ENCODE assay signal across 15 cellular contexts in genomic region chr18:58580623-58581022, GRCh38. TPM values are rescaled to one million over a fixed set of nuclear protein-coding genes. Genes with fewer than 3 reads are reported as not detected.
DNase-seq lines count a peak whose midpoint lies in the region; ATAC-seq and TF ChIP-seq lines count a peak whose summit lies in the region.
"Had no signal": no experiment of that assay in that cellular context is flagged by ENCODE, and none has a peak within 500 bp of the region (broad histone marks: within the 10 kb centered on the region; RNA-seq: fewer than 3 reads in every experiment).

No MANE protein-coding gene starts in this region.

- no peak overlapping the region for H2BK12ac ChIP-seq in mesenchymal stem cell (ENCODE audit: low read length in 2 of 2)

- H4K91ac ChIP-seq in IMR-90 (ENCODE audit: insufficient read depth, low read depth, low read length) (peak overlapping the region; percentile 97), mesenchymal stem cell (ENCODE audit: low read length) (no peak overlapping the region)

- POLR2A ChIA-PET in IMR-90 (lab: Charles Lee; ENCODE audit: unreplicated experiment) = no interaction called here

- H3K56ac ChIP-seq in IMR-90 (ENCODE audit: extremely low read depth, insufficient read depth, low read length) = peak overlapping the region; percentile 99; the same call in 1 of the 2 replicates

- no peak for TF ChIP-seq EP300 in upper lobe of left lung (IDR thresholded peaks at IDR 0.05)

- no peak for DNase-seq in BE2C
- peak; percentile 60 for DNase-seq in IMR-90
- DNase-seq in cardiac fibroblast (ENCODE audit: low read depth in 2 of 2) = peak; percentile 42 to 74
- peak; percentile 86 for DNase-seq in mesenchymal stem cell
- no peak for DNase-seq in activated naive CD4-positive, alpha-beta T cell (lab: John Stamatoyannopoulos, UW)
- no peak for DNase-seq in upper lobe of left lung
- DNase-seq in tibial artery = no peak
- DNase-seq: activated B cell treated with CpG ODN at 0.5 μM for 24 hours; COR-L47; NCI-H345; nephron progenitor cell; SHP77 treated with DMSO at 0.1 percent for 48 hours; stimulated activated CD4-positive, alpha-beta T cell treated with anti-CD3 and anti-CD28 coated beads, Interleukin-12 subunit alpha, Interleukin-12 subunit beta, amount 100 ng/mL, for 4 hours had no signal

- TF ChIP-seq CTCF in BE2C (IDR thresholded peaks at IDR 0.05; ENCODE audit: low read depth, low read length) = 0 out of 2 replicates have a peak, but pooled peaks have one; percentile 14
- TF ChIP-seq CTCF in IMR-90 (conservative IDR thresholded peaks at IDR 0.05; ENCODE audit: low read depth, low read length) = 0 out of 2 replicates have a peak, but pooled peaks have one; percentile 8
- no peak for TF ChIP-seq CTCF in cardiac fibroblast (IDR thresholded peaks at IDR 0.05; ENCODE audit: low read depth, low read length)
- TF ChIP-seq CTCF in upper lobe of left lung (IDR thresholded peaks at IDR 0.05) = no peak
- no peak for TF ChIP-seq CTCF in tibial artery (IDR thresholded peaks at IDR 0.05)

- H3K4me2 ChIP-seq in IMR-90 (ENCODE audit: low read depth, low read length) (peak overlapping the region; percentile 41; the same call in 1 of the 2 replicates), mesenchymal stem cell (ENCODE audit: low read length, poor library complexity, severe bottlenecking) (no peak overlapping the region)

- no peaks in the 10 kb centered on the region for H3K36me3 ChIP-seq in BE2C
- H3K36me3 ChIP-seq in IMR-90 (ENCODE audit: control insufficient read depth, insufficient read depth, low read length) = no peaks in the 10 kb centered on the region; the same call in 1 of the 2 replicates
- H3K36me3 ChIP-seq in mesenchymal stem cell (ENCODE audit: control insufficient read depth in 1 of 2, insufficient read depth in 2 of 2, low read depth in 1 of 2, low read length in 2 of 2) = no peaks in the 10 kb centered on the region
- H3K36me3 ChIP-seq in upper lobe of left lung = no peaks in the 10 kb centered on the region
- no peaks in the 10 kb centered on the region for H3K36me3 ChIP-seq in tibial artery

- TF ChIP-seq RAD21 in IMR-90 (IDR thresholded peaks at IDR 0.05; ENCODE audit: low read length) = no peak

- H4K8ac ChIP-seq in IMR-90 (ENCODE audit: low read depth in 2 of 2, low read length in 2 of 2) = peak overlapping the region; percentile 69 to 96
- H4K8ac ChIP-seq in mesenchymal stem cell (ENCODE audit: low read length) = no peak overlapping the region

- WGBS in IMR-90 (ENCODE audit: extremely low coverage in 2 of 2, insufficient read length in 1 of 2), 2 experiments = no CpG with 5 or more reads among the region's 2 CpGs
- WGBS in mesenchymal stem cell = 86% methylated on average over 2 of the region's 2 CpGs
- 60 to 85% methylated on average over 1 to 2 of the region's 2 CpGs for WGBS in upper lobe of left lung, 2 donors

- H2BK20ac ChIP-seq in IMR-90 (ENCODE audit: low read depth, low read length) = peak overlapping the region; percentile 91

- H2AK9ac ChIP-seq in IMR-90 (replicated peaks; ENCODE audit: low read depth, low read length, poor library complexity) = no peak overlapping the region

- H3K27ac ChIP-seq in IMR-90 (ENCODE audit: insufficient read depth, low read length) (peak overlapping the region; percentile 99; the same call in 1 of the 2 replicates), mesenchymal stem cell (ENCODE audit: low read length, poor library complexity, severe bottlenecking) (peak overlapping the region; percentile 96), upper lobe of left lung (no peak overlapping the region), tibial artery (no peak overlapping the region)

- in situ Hi-C loops in IMR-90 (cut with MboI; ENCODE audit: low sequenced_read_pairs) = loop anchor here (5.0 kb wide), 1 partner anchor 92 kb away; the partner anchor contains the start of gene MALT1

- peak overlapping the region; percentile 80 for H4K5ac ChIP-seq in IMR-90 (ENCODE audit: low read depth, low read length)

- 0 out of 2 replicates have a peak overlapping the region, but pooled peaks have one; percentile 5 for H3K9ac ChIP-seq in IMR-90 (ENCODE audit: low read depth, low read length)
- H3K9ac ChIP-seq in mesenchymal stem cell (ENCODE audit: low read length) = peak overlapping the region; percentile 45

- peak overlapping the region; percentile 97 for H2BK5ac ChIP-seq in IMR-90 (ENCODE audit: low read depth, low read length, poor library complexity, severe bottlenecking)
- H2BK5ac ChIP-seq in mesenchymal stem cell (ENCODE audit: low read depth, low read length, poor library complexity, severe bottlenecking) = no peak overlapping the region

- H2BK120ac ChIP-seq in IMR-90 (ENCODE audit: low read depth, low read length) (peak overlapping the region; percentile 96), mesenchymal stem cell (ENCODE audit: low read depth, low read length) (no peak overlapping the region)

- peak overlapping the region; percentile 99 for H3K23ac ChIP-seq in IMR-90 (ENCODE audit: low read depth, low read length)
- no peak overlapping the region for H3K23ac ChIP-seq in mesenchymal stem cell (ENCODE audit: low read length in 2 of 2)

- CTCF ChIA-PET in IMR-90 (lab: Yijun Ruan, JAX) = no interaction called here

- H2AK5ac ChIP-seq in IMR-90 (ENCODE audit: low read depth, low read length) = peak overlapping the region; percentile 96
- H2AK5ac ChIP-seq in mesenchymal stem cell (ENCODE audit: low read length, severe bottlenecking) = peak overlapping the region; percentile 76

- H3K27me3 ChIP-seq in BE2C (no peaks in the 10 kb centered on the region), IMR-90 (ENCODE audit: control insufficient read depth, insufficient read depth, low read length) (no peaks in the 10 kb centered on the region), mesenchymal stem cell (ENCODE audit: control insufficient read depth in 1 of 2, insufficient read depth in 1 of 2, low read length in 2 of 2) (no peaks in the 10 kb centered on the region), upper lobe of left lung (no peaks in the 10 kb centered on the region), tibial artery (no peaks in the 10 kb centered on the region)

- peaks cover 5 to 33% of the 10 kb centered on the region in 2 experiments; a peak in 3 of 4 replicates for H3K79me1 ChIP-seq in IMR-90 (ENCODE audit: low read depth in 1 of 2, low read length in 2 of 2)
- no peaks in the 10 kb centered on the region for H3K79me1 ChIP-seq in mesenchymal stem cell (replicated peaks; ENCODE audit: low read length, poor library complexity, severe bottlenecking)

- dilution Hi-C loops in IMR-90 (cut with HindIII; ENCODE audit: low sequenced_read_pairs, unreplicated experiment) = no loop called here

- H3K4me1 ChIP-seq in BE2C (peaks cover 4% of the 10 kb centered on the region), IMR-90 (ENCODE audit: control insufficient read depth, insufficient read depth, low read length) (peaks cover 26% of the 10 kb centered on the region), mesenchymal stem cell (ENCODE audit: control insufficient read depth, insufficient read depth, low read depth, low read length) (peaks cover 6% of the 10 kb centered on the region), upper lobe of left lung (no peaks in the 10 kb centered on the region), tibial artery (no peaks in the 10 kb centered on the region)

- intact Hi-C loops in IMR-90 (cut with micrococcal nuclease) = loop anchor here (1.0 kb wide), 1 partner anchor 91 kb away; the partner anchor contains the start of gene MALT1
- intact Hi-C loops in tibial artery (cut with DNase I; ENCODE audit: low total_unique reads) = no loop called here

- H3K9me3 ChIP-seq in BE2C (no peaks in the 10 kb centered on the region), IMR-90 (ENCODE audit: control insufficient read depth, insufficient read depth, low read length) (no peaks in the 10 kb centered on the region), mesenchymal stem cell (ENCODE audit: control insufficient read depth, low read length) (no peaks in the 10 kb centered on the region), upper lobe of left lung (no peaks in the 10 kb centered on the region), tibial artery (no peaks in the 10 kb centered on the region)

- H2AFZ ChIP-seq in IMR-90 (replicated peaks; ENCODE audit: low read length, poor library complexity) = no peak overlapping the region
- no peak overlapping the region for H2AFZ ChIP-seq in mesenchymal stem cell (ENCODE audit: low read depth, low read length)

- H3K14ac ChIP-seq in IMR-90 (replicated peaks; ENCODE audit: low read depth, low read length) (peak overlapping the region; percentile 98), mesenchymal stem cell (ENCODE audit: low read length in 2 of 2) (no peak overlapping the region)

- no peak for TF ChIP-seq POLR2A in IMR-90 (IDR thresholded peaks at IDR 0.05; ENCODE audit: low read depth, low read length)
- TF ChIP-seq POLR2A in upper lobe of left lung (IDR thresholded peaks at IDR 0.05) = no peak

- peak overlapping the region; percentile 96; the same call in 2 of the 3 replicates for H2BK15ac ChIP-seq in IMR-90 (ENCODE audit: low read depth, low read length)
- H2BK15ac ChIP-seq in mesenchymal stem cell (ENCODE audit: low read depth, poor library complexity, severe bottlenecking) = no peak overlapping the region

- H3K18ac ChIP-seq in IMR-90 (ENCODE audit: low read depth, low read length) (peak overlapping the region; percentile 92), mesenchymal stem cell (ENCODE audit: low read depth in 1 of 2, low read length in 2 of 2) (no peak overlapping the region)

- no TSS peak for BruUV-seq in IMR-90 (replicated peaks; lab: Mats Ljungman, UMichigan)

- H3K9me1 ChIP-seq in IMR-90 (ENCODE audit: insufficient read depth, low read length) = peaks cover 12% of the 10 kb centered on the region

- H3K4ac ChIP-seq in IMR-90 (ENCODE audit: low read depth, low read length) (peak overlapping the region; percentile 97), mesenchymal stem cell (ENCODE audit: low read depth in 1 of 2, low read length in 2 of 2) (no peak overlapping the region)

- ATAC-seq in IMR-90 (ENCODE audit: low read depth) = peak; percentile 7
- ATAC-seq in HG03457 (IDR thresholded peaks at IDR 0.05; ENCODE audit: unreplicated experiment) = no peak
- ATAC-seq in upper lobe of left lung (ENCODE audit: low FRiP score in 2 of 2) = no peak
- ATAC-seq: activated T-helper 17 cell treated with anti-CD3 and anti-CD28 coated beads, Interleukin-2, amount 50 U/mL, for 72 hours had no signal

- peaks cover 3% of the 10 kb centered on the region; the same call in 1 of the 2 replicates for H4K20me1 ChIP-seq in IMR-90 (ENCODE audit: insufficient read depth, low read length)

- H3K4me3 ChIP-seq in BE2C (ENCODE audit: low read depth, low read length) = no peak overlapping the region
- no peak overlapping the region for H3K4me3 ChIP-seq in IMR-90 (ENCODE audit: insufficient read depth, low read depth, low read length)
- no peak overlapping the region for H3K4me3 ChIP-seq in cardiac fibroblast (replicated peaks in 1 of 2; ENCODE audit: low read depth in 2 of 2, low read length in 2 of 2)
- H3K4me3 ChIP-seq in mesenchymal stem cell (ENCODE audit: insufficient read depth in 1 of 2, low read depth in 1 of 2, low read length in 2 of 2) = no peak overlapping the region
- H3K4me3 ChIP-seq in upper lobe of left lung = no peak overlapping the region
- H3K4me3 ChIP-seq in tibial artery = no peak overlapping the region

RNA-seq across cellular contexts. Expression of gene ALPK2, which starts 48.3 kb away (rescaled TPM):
- not detected for polyA plus RNA-seq in BE2C (2012; ENCODE audit: insufficient read depth, insufficient read length, low read depth)
- 81.7 and 89.1 TPM in 2 replicates for total RNA-seq in IMR-90 (2012; rRNA removed)
- 28.0 and 33.7 TPM in 2 replicates for polyA plus RNA-seq in IMR-90 (2012; rRNA removed)
- polyA plus RNA-seq in IMR-90 (2012; cell fraction: cytosol; rRNA removed) = 4.9 and 5.7 TPM in 2 replicates
- 29.8 and 206 TPM in 2 replicates for polyA plus RNA-seq in IMR-90 (2012; cell fraction: nucleus; rRNA removed; ENCODE audit: low replicate concordance)
- polyA plus RNA-seq in mesenchymal stem cell (2013, experiment 1 of 2) = 7.2 TPM
- 7.0 TPM for polyA plus RNA-seq in mesenchymal stem cell (2013, experiment 2 of 2)
- 1 to 10 TPM in 2 of 6 donors, under 1 TPM in 3, not detected in 1; 0.07 to 1.7 (median 0.34) TPM for total RNA-seq in upper lobe of left lung

Comparison
In these comparisons a context has a peak if more than half of its experiments do, and no peak if none do; other contexts are left out.
1. DNase-seq: peak in IMR-90 (single experiment), cardiac fibroblast (2 of 2) and mesenchymal stem cell (single experiment); none in BE2C (single experiment), activated naive CD4-positive, alpha-beta T cell (0 of 4), upper lobe of left lung (0 of 2) and tibial artery (0 of 2).
2. CTCF ChIP-seq: peak in BE2C (single experiment) and IMR-90 (single experiment); none in cardiac fibroblast (single experiment), upper lobe of left lung (0 of 6) and tibial artery (0 of 2).
3. H3K27ac ChIP-seq: peak in IMR-90 (single experiment) and mesenchymal stem cell (single experiment); none in upper lobe of left lung (0 of 4) and tibial artery (0 of 2).
4. RNA of gene ALPK2, which starts 48.3 kb away (total RNA-seq): 81.7 to 89.1 TPM in IMR-90; 0.07 to 1.7 TPM in upper lobe of left lung; every median in the first group is over 10 times any median in the second.